ENCODE assay signal across 35 cellular contexts in the genomic region with DNA sequence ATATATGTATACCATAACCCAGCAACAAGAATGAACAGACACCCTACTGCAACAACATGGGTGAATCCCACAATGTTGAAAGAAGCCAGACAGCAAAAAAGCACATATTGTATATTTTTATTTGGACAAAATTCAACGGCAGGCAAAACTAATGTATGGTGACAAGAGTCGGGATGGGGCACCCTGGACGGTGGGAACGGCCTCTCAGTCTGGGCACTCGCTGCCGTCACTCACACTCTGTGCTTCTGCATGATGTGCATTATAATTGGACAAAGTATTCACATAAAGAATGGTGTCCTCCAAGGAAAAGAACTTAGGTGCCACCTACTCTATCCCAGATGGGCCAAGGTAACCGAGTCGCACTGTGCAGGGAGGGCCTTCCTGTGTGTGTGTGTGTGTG.
"Had no signal": no experiment of that assay in that cellular context is flagged by ENCODE, and none has a peak within 500 bp of the region (broad histone marks: within the 10 kb centered on the region; RNA-seq: fewer than 3 reads in every experiment).

No MANE protein-coding gene starts in this region.

- H3K4me3 ChIP-seq: MG63 had no signal

- H3K27ac ChIP-seq: KMS-11 had no signal

- H3K9me3 ChIP-seq: MG63 had no signal

- H3K4me2 ChIP-seq: KMS-11 had no signal

- DNase-seq: Karpas-422, Kasumi-1, KG1, MG63, MM.1S, MV-4-11, NCI-H1048, NCI-H1092, NCI-H1092 treated with DMSO at 0.1 percent for 48 hours, NCI-H1105, NCI-H1105 treated with DMSO at 0.1 percent for 48 hours, NCI-H1417, NCI-H1417 treated with DMSO at 0.1 percent for 48 hours, NCI-H1436, NCI-H1436 treated with DMSO at 0.1 percent for 48 hours, NCI-H146, NCI-H1694, NCI-H1694 treated with DMSO at 0.1 percent for 48 hours, NCI-H187, NCI-H187 treated with DMSO at 0.1 percent for 48 hours, NCI-H1930, NCI-H2029, NCI-H2029 treated with DMSO at 0.1 percent for 48 hours, NCI-H2081, NCI-H2081 treated with DMSO at 0.1 percent for 48 hours, NCI-H2107, NCI-H2171, NCI-H2171 treated with DMSO at 0.1 percent for 48 hours, NCI-H2227 treated with DMSO at 0.1 percent for 48 hours, NCI-H226, NCI-H345, NCI-H446, NCI-H446 treated with DMSO at 0.1 percent for 48 hours, NCI-H510A had no signal

- H3K36me3 ChIP-seq: MG63 had no signal

- H3K9ac ChIP-seq: KMS-11 had no signal
